In the genomic region with DNA sequence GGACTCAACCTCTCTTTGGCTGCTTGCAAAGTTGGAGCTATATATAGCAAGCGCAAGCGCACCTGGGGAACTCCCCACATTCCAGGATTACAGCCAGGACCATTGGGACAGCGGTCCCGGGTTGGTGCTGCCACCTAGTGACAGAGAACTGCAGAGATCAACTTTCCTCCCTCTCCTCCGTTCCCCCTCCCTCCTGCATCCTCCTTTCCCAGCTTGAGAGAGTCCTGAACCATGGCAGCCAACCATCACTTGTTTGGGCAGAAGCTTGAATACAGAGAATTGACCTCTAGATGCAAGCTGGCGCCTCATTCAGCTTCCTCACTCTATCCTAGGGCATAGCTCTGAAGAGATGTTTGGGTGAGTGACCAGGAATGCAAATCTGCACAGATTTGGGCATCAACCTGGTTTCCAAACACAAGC, we compare ENCODE assay signal across 8 cellular contexts. TPM values are rescaled to one million over a fixed set of nuclear protein-coding genes. Genes with fewer than 3 reads are reported as not detected.
DNase-seq lines count a peak whose midpoint lies in the region; ATAC-seq, FAIRE-seq and TF ChIP-seq lines count a peak whose summit lies in the region.

No MANE protein-coding gene starts in this region.

- H3K27ac ChIP-seq in AG04450 (ENCODE audit: low read depth, low read length) (no peak overlapping the region), brain microvascular endothelial cell (no peak overlapping the region), small intestine (ENCODE audit: low read depth in 1 of 2, low read length in 1 of 2) (no peak overlapping the region)

- peaks cover 7% of the 10 kb centered on the region; the same call in 1 of the 2 replicates for H3K9me3 ChIP-seq in AG04450 (ENCODE audit: control insufficient read depth, insufficient read depth, low read length)
- no peaks in the 10 kb centered on the region for H3K9me3 ChIP-seq in small intestine (ENCODE audit: control insufficient read depth, low read depth)

- peak; percentile 86 for TF ChIP-seq CTCF in AG04450 (IDR thresholded peaks at IDR 0.05; ENCODE audit: low read depth, low read length)
- TF ChIP-seq CTCF in GM12875 (IDR thresholded peaks at IDR 0.05; ENCODE audit: borderline replicate concordance, insufficient read depth, low read depth, low read length), result peak; percentile 85
- peak; percentile 96 for TF ChIP-seq CTCF in brain microvascular endothelial cell (IDR thresholded peaks at IDR 0.05; ENCODE audit: low read depth, low read length, missing control alignments)

- POLR2A ChIA-PET in AG04450 (lab: Yijun Ruan, JAX), result no interaction called here

- H3K27me3 ChIP-seq in AG04450 (ENCODE audit: control insufficient read depth, insufficient read depth, low read length) (peaks cover 13% of the 10 kb centered on the region), brain microvascular endothelial cell (replicated peaks) (no peaks in the 10 kb centered on the region), small intestine (ENCODE audit: control insufficient read depth in 2 of 2, insufficient read depth in 2 of 2, low read length in 2 of 2) (no peaks in the 10 kb centered on the region)

- H3K36me3 ChIP-seq in brain microvascular endothelial cell (replicated peaks) (no peaks in the 10 kb centered on the region), small intestine (ENCODE audit: control insufficient read depth in 2 of 2, insufficient read depth in 2 of 2, low read length in 2 of 2) (no peaks in the 10 kb centered on the region)

- 1 to 4% (median 3%) methylated on average over 6 of the region's 6 CpGs for WGBS in small intestine, 3 donors

- in situ Hi-C loops in brain microvascular endothelial cell (cut with HindIII; ENCODE audit: low pct_ligation_motif_present, low sequenced_read_pairs), result no loop called here

- CTCF ChIA-PET in AG04450 (lab: Charles Lee), result interaction anchor here (0.5 to 4.0 kb wide), 44 partner anchors 8 to 430 kb away, joined by 3 to 27 read pairs (median 5); no protein-coding TSS in a partner anchor

- no peak for ATAC-seq in GM21528 (IDR thresholded peaks at IDR 0.05; ENCODE audit: low FRiP score, unreplicated experiment)

- H3K4me3 ChIP-seq in AG04450 (ENCODE audit: low read depth, low read length), result no peak overlapping the region
- H3K4me3 ChIP-seq in GM12875 (ENCODE audit: low read depth, low read length), result no peak overlapping the region
- no peak overlapping the region for H3K4me3 ChIP-seq in brain microvascular endothelial cell (ENCODE audit: low read depth, low read length)
- H3K4me3 ChIP-seq in small intestine (ENCODE audit: low read depth in 1 of 2, low read length in 2 of 2), result no peak overlapping the region

- DNase-seq in AG04450 (ENCODE audit: low read depth, low spot score), result no peak
- peak; percentile 49 for DNase-seq in NCI-H1048 (lab: John Stamatoyannopoulos, UW)
- DNase-seq in SKM-1 (lab: John Stamatoyannopoulos, UW; ENCODE audit: unreplicated experiment), result peak; percentile 4
- DNase-seq in brain microvascular endothelial cell, result peak; percentile 68
- DNase-seq in iPS DF 19.7 (ENCODE audit: low read depth, low spot score), result peak; percentile 82
- DNase-seq in small intestine, result peak; percentile 88

- no peaks in the 10 kb centered on the region for H3K4me1 ChIP-seq in small intestine (ENCODE audit: control insufficient read depth in 2 of 2, insufficient read depth in 1 of 2, low read depth in 1 of 2, low read length in 1 of 2)

- FAIRE-seq in small intestine (lab: Jason Lieb, UNC), result no peak

RNA-seq across cellular contexts. Expression of a gene that starts 17.4 kb away (rescaled TPM):
- polyA plus RNA-seq in AG04450 (2011; rRNA removed), result 2.8 and 3.4 TPM in 2 replicates
- 4.8 and 6.4 TPM in 2 replicates for polyA minus RNA-seq in AG04450 (2011; rRNA and poly(A)+ RNA removed)
- polyA plus RNA-seq in small intestine, result 10 to 100 TPM; 12.8 to 29.7 (median 21.3) TPM

RNA-seq across cellular contexts. Expression of a gene that starts 38.8 kb away (rescaled TPM):
- polyA plus RNA-seq in AG04450 (2011; rRNA removed) (not detected in 2 replicates), small intestine (1 to 10 TPM; 4.0 to 5.9 (median 5.4) TPM)
- polyA minus RNA-seq in AG04450 (2011; rRNA and poly(A)+ RNA removed), result not detected in 2 replicates
